8 cellular contexts compared by ENCODE assay signal in genomic region chr2:112644933-112645395, GRCh38. TPM values are rescaled to one million over a fixed set of nuclear protein-coding genes. Genes with fewer than 3 reads are reported as not detected.
A peak's percentile ranks its signal among the peaks of the same experiment; 100 is the strongest.
DNase-seq lines count a peak whose midpoint lies in the region; ATAC-seq, FAIRE-seq and TF ChIP-seq lines count a peak whose summit lies in the region.

No MANE protein-coding gene starts in this region.

- H3K36me3 ChIP-seq in body of pancreas (replicated peaks in 1 of 2; ENCODE audit: insufficient read depth in 1 of 2, low read depth in 2 of 2), result peaks cover 5 to 6% of the 10 kb centered on the region in 2 donors
- H3K36me3 ChIP-seq in HepG2 (replicated peaks in 1 of 2; ENCODE audit: control insufficient read depth in 1 of 2, insufficient read depth in 2 of 2, low read length in 2 of 2), result peaks cover 0 to 33% of the 10 kb centered on the region in 2 experiments; a peak in 3 of 5 replicates
- peaks cover 8 to 22% of the 10 kb centered on the region in 2 donors for H3K36me3 ChIP-seq in thyroid gland

- POLR2A ChIA-PET in HepG2 (lab: Yijun Ruan, JAX), result interaction anchor here (0.6 to 5.4 kb wide), 32 partner anchors 10 to 554 kb away, joined by 3 to 94 read pairs (median 4); partner anchors contain the start of gene CHCHD5

- FAIRE-seq in HepG2 (lab: Jason Lieb, UNC), result no peak

- H2AFZ ChIP-seq in HepG2 (ENCODE audit: low read length), result no peak overlapping the region

- CTCF ChIA-PET in HepG2 (lab: Yijun Ruan, JAX; ENCODE audit: low intra/inter-chr PET ratio, low total read pairs), result interaction anchor here (1.0 to 1.1 kb wide), 2 partner anchors 46 to 79 kb away, joined by 3 read pairs; no protein-coding TSS in a partner anchor

- peaks cover 41% of the 10 kb centered on the region for H3K79me2 ChIP-seq in HepG2 (ENCODE audit: insufficient read depth, low read length)

- peak overlapping the region; percentile 100 for H3K4me2 ChIP-seq in HepG2 (ENCODE audit: low read depth, low read length)

- in situ Hi-C loops in HepG2 (cut with HindIII; ENCODE audit: extremely low pct_ligation_motif_present, low pct_unique_long_range_greater_than_20kb), result no loop called here

- no peak; a peak in 1 of 4 replicates for TF ChIP-seq EP300 in HepG2 (IDR thresholded peaks at IDR 0.05; ENCODE audit: low read depth in 2 of 2, low read length in 2 of 2)
- TF ChIP-seq EP300 in HepG2 (CRISPR knock-in tag; IDR thresholded peaks at IDR 0.05; ENCODE audit: borderline replicate concordance), result no peak

- H3K27me3 ChIP-seq in body of pancreas (no peaks in the 10 kb centered on the region), HepG2 (ENCODE audit: control insufficient read depth in 1 of 2, insufficient read depth in 2 of 2, low read length in 2 of 2) (no peaks in the 10 kb centered on the region; a peak in 1 of 5 replicates), thyroid gland (no peaks in the 10 kb centered on the region)

- TF ChIP-seq POLR2A in body of pancreas (IDR thresholded peaks at IDR 0.05) (peak in 1 of 3 donors; percentile 12), HepG2 (IDR thresholded peaks at IDR 0.05; ENCODE audit: insufficient read depth in 1 of 2, low read depth in 2 of 2, low read length in 2 of 2) (peak; percentile 21 to 81; a peak in 2 of 4 replicates), thyroid gland (IDR thresholded peaks at IDR 0.05) (no peak)

- H3K4me1 ChIP-seq in body of pancreas (peaks cover 44% of the 10 kb centered on the region), HepG2 (ENCODE audit: insufficient read depth, low read length) (peaks cover 83% of the 10 kb centered on the region), thyroid gland (peaks cover 22 to 24% of the 10 kb centered on the region in 2 donors)

- H3K9ac ChIP-seq in HepG2 (ENCODE audit: insufficient read depth, low read depth, low read length), result peak overlapping the region; percentile 99

- H4K20me1 ChIP-seq in HepG2 (ENCODE audit: insufficient read depth, low read length), result peaks cover 29% of the 10 kb centered on the region

- no TSS peak for BruUV-seq in HepG2 (replicated peaks; lab: Mats Ljungman, UMichigan)

- ATAC-seq in body of pancreas, result no peak
- ATAC-seq in HepG2, result peak; percentile 2
- ATAC-seq in HG03460 (IDR thresholded peaks at IDR 0.05; ENCODE audit: unreplicated experiment), result no peak

- TF ChIP-seq CTCF in body of pancreas (IDR thresholded peaks at IDR 0.05) (no peak), HepG2 (CRISPR knock-in tag; IDR thresholded peaks at IDR 0.05) (no peak), thyroid gland (IDR thresholded peaks at IDR 0.05) (no peak)

- H3K4me3 ChIP-seq in GM08714 (ENCODE audit: low read length) (peak overlapping the region; percentile 66), body of pancreas (peak overlapping the region; percentile 7 to 82), HepG2 (replicated peaks in 1 of 3; ENCODE audit: insufficient read depth in 1 of 3, low read depth in 2 of 3, low read length in 3 of 3) (peak overlapping the region; percentile 59 to 97 (median 61)), thyroid gland (replicated peaks in 1 of 3) (peak overlapping the region in 2 of 3 donors; percentile 71 to 82)

- no peak for TF ChIP-seq RAD21 in HepG2 (CRISPR knock-in tag; IDR thresholded peaks at IDR 0.05)

- WGBS in body of pancreas, 2 donors, result 0 to 1% methylated on average over 14 to 16 of the region's 16 CpGs
- under 1% methylated on average over 14 of the region's 16 CpGs for WGBS in HepG2 (ENCODE audit: low lambda C conversion rate)
- 8 to 11% methylated on average over 16 of the region's 16 CpGs for WGBS in thyroid gland, 2 donors

- H3K9me3 ChIP-seq in body of pancreas (no peaks in the 10 kb centered on the region), HepG2 (ENCODE audit: low read length) (no peaks in the 10 kb centered on the region), thyroid gland (no peaks in the 10 kb centered on the region)

- DNase-seq in HS-27A (ENCODE audit: low read depth), result peak; percentile 41
- no peak for DNase-seq in body of pancreas
- no peak for DNase-seq in HepG2 (ENCODE audit: low spot score)
- no peak for DNase-seq in thyroid gland
- no peak for DNase-seq in stimulated activated CD4-positive, alpha-beta T cell treated with anti-CD3 and anti-CD28 coated beads, Interleukin-1b, Interleukin-23, amount 100 ng/mL, for 48 hours
- DNase-seq in activated CD4-positive, alpha-beta T cell treated with anti-CD3 and anti-CD28 coated beads, Interleukin-2, amount 50 U/mL, for 48 hours, result no peak

- H3K27ac ChIP-seq in body of pancreas, result peak overlapping the region; percentile 79 to 99 (median 98)
- peak overlapping the region; percentile 92 for H3K27ac ChIP-seq in HepG2 (ENCODE audit: extremely low read length, insufficient read depth, low read length)
- H3K27ac ChIP-seq in thyroid gland, result peak overlapping the region; percentile 97

- intact Hi-C loops in body of pancreas (cut with DNase I) (no loop called here), HepG2 (cut with micrococcal nuclease; ENCODE audit: unreplicated experiment) (loop anchor here (1.0 to 2.0 kb wide), 4 partner anchors 18 to 81 kb away; no protein-coding TSS in a partner anchor), thyroid gland (cut with DNase I) (no loop called here)

TF ChIP-seq in HepG2, 621 proteins besides CTCF, POLR2A, EP300 and RAD21 (continues in another document):
- TF ChIP-seq POLR2AphosphoS5 (IDR thresholded peaks at IDR 0.05; ENCODE audit: low read depth, low read length) (peak; percentile 46), ZNF746 (CRISPR knock-in tag; IDR thresholded peaks at IDR 0.05) (no peak), ZNF740 (CRISPR knock-in tag; IDR thresholded peaks at IDR 0.05) (no peak), ZNF709 (CRISPR knock-in tag; IDR thresholded peaks at IDR 0.05) (peak; percentile 24; the same call in 1 of the 2 replicates), ZNF598 (CRISPR knock-in tag; IDR thresholded peaks at IDR 0.05; ENCODE audit: borderline replicate concordance) (0 out of 2 replicates have a peak, but pooled peaks have one; percentile 54), BHLHE40 (IDR thresholded peaks at IDR 0.05; ENCODE audit: low read length) (peak; percentile 63; the same call in 1 of the 2 replicates), GLI4 (CRISPR knock-in tag; IDR thresholded peaks at IDR 0.05; ENCODE audit: borderline replicate concordance) (peak; percentile 25; the same call in 1 of the 2 replicates), ZNF816 (CRISPR knock-in tag; IDR thresholded peaks at IDR 0.05; ENCODE audit: borderline replicate concordance) (0 out of 2 replicates have a peak, but pooled peaks have one; percentile 12), ZSCAN22 (CRISPR knock-in tag; IDR thresholded peaks at IDR 0.05) (0 out of 2 replicates have a peak, but pooled peaks have one; percentile 6), ZNF501 (CRISPR knock-in tag; IDR thresholded peaks at IDR 0.05) (peak; percentile 71; the same call in 1 of the 2 replicates)

RNA-seq across cellular contexts. Expression of gene SLC20A1, which starts 0.8 kb away (rescaled TPM):
- 10 to 100 TPM; 20.5 to 50.1 TPM for total RNA-seq in body of pancreas
- 60.1 and 85.9 TPM in 2 replicates for total RNA-seq in HepG2 (2016; rRNA removed; fragmentation: Illumina TruSeq; extraction: Trizol)
- total RNA-seq in HepG2 (2016; cell fraction: cytosol; rRNA removed; fragmentation: Illumina TruSeq; extraction: Trizol; ENCODE audit: low read depth), result 12.7 and 13.6 TPM in 2 replicates
- total RNA-seq in HepG2 (2016; cell fraction: insoluble cytoplasmic fraction; rRNA removed; fragmentation: Illumina TruSeq; extraction: Trizol), result 58.0 and 89.3 TPM in 2 replicates
- total RNA-seq in HepG2 (2016; cell fraction: membrane; rRNA removed; fragmentation: Illumina TruSeq; extraction: Trizol), result 41.9 and 44.0 TPM in 2 replicates
- total RNA-seq in HepG2 (2016; cell fraction: nucleus; rRNA removed; fragmentation: Illumina TruSeq; extraction: Trizol), result 130 and 144 TPM in 2 replicates
- polyA plus RNA-seq in HepG2 (2011; rRNA removed), result 54.0 and 70.6 TPM in 2 replicates
- 47.5 and 83.7 TPM in 2 replicates for polyA plus RNA-seq in HepG2 (2011; cell fraction: cytosol; rRNA removed)
- polyA plus RNA-seq in HepG2 (2011; cell fraction: nucleus; rRNA removed), result 80.6 and 124 TPM in 2 replicates
- 121 and 142 TPM in 2 replicates for polyA plus RNA-seq in HepG2 (2012)
- polyA plus RNA-seq in HepG2 (2016; cell fraction: cytosol; fragmentation: Illumina TruSeq; extraction: Trizol; ENCODE audit: low read depth), result 7.3 and 8.2 TPM in 2 replicates
- polyA plus RNA-seq in HepG2 (2016; cell fraction: insoluble cytoplasmic fraction; fragmentation: Illumina TruSeq; extraction: Trizol; ENCODE audit: low read depth), result 42.8 and 44.4 TPM in 2 replicates
- 21.0 and 21.5 TPM in 2 replicates for polyA plus RNA-seq in HepG2 (2016; cell fraction: membrane; fragmentation: Illumina TruSeq; extraction: Trizol; ENCODE audit: low read depth)
- 155 and 157 TPM in 2 replicates for polyA plus RNA-seq in HepG2 (2016; cell fraction: nucleus; fragmentation: Illumina TruSeq; extraction: Trizol; ENCODE audit: insufficient read depth, low read depth)
- 36.0 and 75.9 TPM in 2 replicates for polyA minus RNA-seq in HepG2 (2011; rRNA and poly(A)+ RNA removed; ENCODE audit: low replicate concordance)
- 63.7 and 90.7 TPM in 2 replicates for polyA minus RNA-seq in HepG2 (2011; cell fraction: cytosol; rRNA and poly(A)+ RNA removed)
- polyA minus RNA-seq in HepG2 (2011; cell fraction: nucleus; rRNA and poly(A)+ RNA removed), result 154 and 209 TPM in 2 replicates
- total RNA-seq in thyroid gland, result 10 to 100 TPM; 15.6 to 40.3 (median 23.9) TPM

Comparison
In these comparisons a context has a peak if more than half of its experiments do, and no peak if none do; other contexts are left out.
1. POLR2A ChIP-seq: peak in HepG2 (2 of 2); none in thyroid gland (0 of 2).
2. Peak in every context shown above with its lines, with median percentiles within 50 percentile points of each other: H3K4me3 ChIP-seq and H3K27ac ChIP-seq.